Comparison of ENCODE assay signal across 8 cellular contexts in genomic region chr6:42547407-42548329, GRCh38. TPM values are rescaled to one million over a fixed set of nuclear protein-coding genes. Genes with fewer than 3 reads are reported as not detected.
A peak's percentile ranks its signal among the peaks of the same experiment; 100 is the strongest.
DNase-seq lines count a peak whose midpoint lies in the region; ATAC-seq and TF ChIP-seq lines count a peak whose summit lies in the region.

No MANE protein-coding gene starts in this region.

- H3K36me3 ChIP-seq in KOPT-K1 (ENCODE audit: insufficient read depth, low read length): no peaks in the 10 kb centered on the region
- no peaks in the 10 kb centered on the region for H3K36me3 ChIP-seq in Panc1 (ENCODE audit: control insufficient read depth, insufficient read depth, low read length)

- H3K4me1 ChIP-seq in Panc1 (ENCODE audit: control insufficient read depth, insufficient read depth, low read length): peaks cover 13% of the 10 kb centered on the region

- POLR2A ChIA-PET in Panc1 (lab: Charles Lee): interaction anchor here (0.5 to 0.7 kb wide), 2 partner anchors 94 to 96 kb away, joined by 3 to 4 read pairs; partner anchors contain the start of gene TRERF1

- H3K4me1 Mint-ChIP-seq in activated T-helper 17 cell treated with anti-CD3 and anti-CD28 coated beads, Interleukin-2, amount 50 U/mL, for 72 hours: peaks cover 9% of the 10 kb centered on the region
- H3K4me1 Mint-ChIP-seq in natural killer cell: peaks cover 8 to 12% of the 10 kb centered on the region in 2 donors
- peaks cover 13% of the 10 kb centered on the region for H3K4me1 Mint-ChIP-seq in stimulated activated memory B cell treated with anti-CD40 and anti-IgM and Interleukin-4, amounts not matched to agents 10 μg/mL and 1 μg/mL and 100 μg/mL, for 72 hours

- H3K4me3 ChIP-seq in Panc1 (ENCODE audit: low read depth in 2 of 2, low read length in 2 of 2): peak overlapping the region; percentile 47 to 71

- peak overlapping the region; percentile 75 for H3K4me3 Mint-ChIP-seq in activated T-helper 17 cell treated with anti-CD3 and anti-CD28 coated beads, Interleukin-2, amount 50 U/mL, for 72 hours
- peak overlapping the region; percentile 66 for H3K4me3 Mint-ChIP-seq in natural killer cell
- peak overlapping the region; percentile 68 for H3K4me3 Mint-ChIP-seq in stimulated activated memory B cell treated with anti-CD40 and anti-IgM and Interleukin-4, amounts not matched to agents 10 μg/mL and 1 μg/mL and 100 μg/mL, for 72 hours

- no peaks in the 10 kb centered on the region for H3K36me3 Mint-ChIP-seq in activated T-helper 17 cell treated with anti-CD3 and anti-CD28 coated beads, Interleukin-2, amount 50 U/mL, for 72 hours (ENCODE audit: low read depth)
- no peaks in the 10 kb centered on the region for H3K36me3 Mint-ChIP-seq in natural killer cell
- H3K36me3 Mint-ChIP-seq in stimulated activated memory B cell treated with anti-CD40 and anti-IgM and Interleukin-4, amounts not matched to agents 10 μg/mL and 1 μg/mL and 100 μg/mL, for 72 hours: no peaks in the 10 kb centered on the region

- CTCF ChIA-PET in Panc1 (lab: Charles Lee): interaction anchor here (0.5 to 1.9 kb wide), 31 partner anchors 10 to 453 kb away, joined by 3 to 16 read pairs (median 4); partner anchors contain the start of genes TRERF1 and UBR2

- peak; percentile 99 for TF ChIP-seq CTCF in Panc1 (IDR thresholded peaks at IDR 0.05)
- peak; percentile 97 for TF ChIP-seq CTCF in natural killer cell (IDR thresholded peaks at IDR 0.05)

- no peaks in the 10 kb centered on the region for H3K9me3 Mint-ChIP-seq in activated T-helper 17 cell treated with anti-CD3 and anti-CD28 coated beads, Interleukin-2, amount 50 U/mL, for 72 hours
- H3K9me3 Mint-ChIP-seq in natural killer cell: no peaks in the 10 kb centered on the region
- H3K9me3 Mint-ChIP-seq in stimulated activated memory B cell treated with anti-CD40 and anti-IgM and Interleukin-4, amounts not matched to agents 10 μg/mL and 1 μg/mL and 100 μg/mL, for 72 hours: no peaks in the 10 kb centered on the region

- intact Hi-C loops in Panc1 (cut with micrococcal nuclease; ENCODE audit: unreplicated experiment): loop anchor here (2.0 kb wide), 1 partner anchor 93 kb away; no protein-coding TSS in a partner anchor
- intact Hi-C loops in natural killer cell (cut with micrococcal nuclease): loop anchor here (1.0 to 10.0 kb wide), 5 partner anchors 240 to 763 kb away; partner anchors contain the start of genes MRPS10, PRICKLE4 and TOMM6

- H3K27me3 ChIP-seq in Panc1 (ENCODE audit: control insufficient read depth, insufficient read depth, low read length): no peaks in the 10 kb centered on the region

- no peaks in the 10 kb centered on the region for H3K27me3 Mint-ChIP-seq in activated T-helper 17 cell treated with anti-CD3 and anti-CD28 coated beads, Interleukin-2, amount 50 U/mL, for 72 hours
- peaks cover 13 to 16% of the 10 kb centered on the region in 2 donors for H3K27me3 Mint-ChIP-seq in natural killer cell (ENCODE audit: low read depth in 2 of 2)
- no peaks in the 10 kb centered on the region for H3K27me3 Mint-ChIP-seq in stimulated activated memory B cell treated with anti-CD40 and anti-IgM and Interleukin-4, amounts not matched to agents 10 μg/mL and 1 μg/mL and 100 μg/mL, for 72 hours

- ATAC-seq in GM21515 (IDR thresholded peaks at IDR 0.05; ENCODE audit: unreplicated experiment): peak; percentile 82
- peak; percentile 99 for ATAC-seq in Panc1
- peak; percentile 98 for ATAC-seq in activated T-helper 17 cell treated with anti-CD3 and anti-CD28 coated beads, Interleukin-2, amount 50 U/mL, for 72 hours (replicated peaks)
- ATAC-seq in natural killer cell: peak; percentile 100
- peak; percentile 98 for ATAC-seq in stimulated activated memory B cell treated with anti-CD40 and anti-IgM and Interleukin-4, amounts not matched to agents 10 μg/mL and 1 μg/mL and 100 μg/mL, for 72 hours

- peak overlapping the region; percentile 14 for H3K27ac ChIP-seq in KOPT-K1 (ENCODE audit: low read depth, low read length, poor library complexity, severe bottlenecking)
- H3K27ac ChIP-seq in Panc1 (ENCODE audit: low read length): peak overlapping the region; percentile 75

- no TSS peak for BruUV-seq in Panc1 (replicated peaks; lab: Mats Ljungman, UMichigan)

- H3K9me3 ChIP-seq in KOPT-K1 (ENCODE audit: insufficient read depth, low read length, poor library complexity, severe bottlenecking) (no peaks in the 10 kb centered on the region), Panc1 (ENCODE audit: control insufficient read depth, insufficient read depth, low read depth, low read length) (no peaks in the 10 kb centered on the region)

- in situ Hi-C loops in Panc1 (cut with HindIII; ENCODE audit: low pct_unique_long_range_greater_than_20kb, low sequenced_read_pairs): no loop called here

- DNase-seq in COR-L47 (lab: John Stamatoyannopoulos, UW) (peak; percentile 63), Panc1 (ENCODE audit: low read depth, low spot score) (peak; percentile 70), fibroblast of peridontal ligament (ENCODE audit: extremely low read depth) (peak; percentile 81), natural killer cell (peak; percentile 87)

- peak overlapping the region; percentile 86 for H3K27ac Mint-ChIP-seq in activated T-helper 17 cell treated with anti-CD3 and anti-CD28 coated beads, Interleukin-2, amount 50 U/mL, for 72 hours
- peak overlapping the region in 1 of 2 donors; percentile 81 for H3K27ac Mint-ChIP-seq in natural killer cell
- H3K27ac Mint-ChIP-seq in stimulated activated memory B cell treated with anti-CD40 and anti-IgM and Interleukin-4, amounts not matched to agents 10 μg/mL and 1 μg/mL and 100 μg/mL, for 72 hours: peak overlapping the region; percentile 80

RNA-seq across cellular contexts. Expression of gene UBR2, which starts 16.2 kb away (rescaled TPM):
- total RNA-seq in Panc1 (2021; ENCODE audit: unreplicated experiment): 19.1 TPM
- polyA plus RNA-seq in Panc1 (2012; ENCODE audit: insufficient read length): 8.3 TPM
- 10 to 100 TPM; 30.0 to 36.6 TPM for total RNA-seq in activated T-helper 17 cell treated with anti-CD3 and anti-CD28 coated beads, Interleukin-2, amount 50 U/mL, for 72 hours
- total RNA-seq in natural killer cell: 10 to 100 TPM; 44.9 to 57.3 (median 53.2) TPM

Comparison
In these comparisons a context has a peak if more than half of its experiments do, and no peak if none do; other contexts are left out.
1. Peak in every context shown above with its lines: DNase-seq, ATAC-seq, H3K4me3 ChIP-seq and H3K27ac ChIP-seq.